13 cellular contexts compared by ENCODE assay signal in genomic region chr11:1330473-1330872, GRCh38.
"Had no signal": no experiment of that assay in that cellular context is flagged by ENCODE, and none has a peak within 500 bp of the region (broad histone marks: within the 10 kb centered on the region; RNA-seq: fewer than 3 reads in every experiment).

No MANE protein-coding gene starts in this region.

- ATAC-seq: heart left ventricle, mucosa of descending colon, natural killer cell had no signal

- H3K27ac ChIP-seq: colonic mucosa, heart left ventricle, right atrium auricular region, uterus had no signal

- H3K9me3 ChIP-seq: colonic mucosa, mucosa of descending colon had no signal

- H3K27ac Mint-ChIP-seq: natural killer cell; T-helper 2 cell treated with Interferon-gamma antibody and Interleukin-4, amounts not matched to agents 5 μg/mL and 100 μg/mL, for 36 hours had no signal

- H3K27me3 ChIP-seq: colonic mucosa, heart left ventricle, right atrium auricular region, uterus had no signal

- DNase-seq: caudate nucleus; colonic mucosa; effector CD4-positive, alpha-beta T cell; heart left ventricle; mammary epithelial cell; mucosa of descending colon; natural killer cell; nucleus accumbens; SIG-M5; small intestine; uterus had no signal

- H3K4me3 Mint-ChIP-seq: natural killer cell; T-helper 2 cell treated with Interferon-gamma antibody and Interleukin-4, amounts not matched to agents 5 μg/mL and 100 μg/mL, for 36 hours had no signal

- H3K36me3 ChIP-seq: colonic mucosa, heart left ventricle, right atrium auricular region, uterus had no signal

- H3K4me3 ChIP-seq: colonic mucosa, heart left ventricle, mucosa of descending colon, right atrium auricular region, uterus had no signal
